ENCODE assay signal across 10 cellular contexts in the genomic region with DNA sequence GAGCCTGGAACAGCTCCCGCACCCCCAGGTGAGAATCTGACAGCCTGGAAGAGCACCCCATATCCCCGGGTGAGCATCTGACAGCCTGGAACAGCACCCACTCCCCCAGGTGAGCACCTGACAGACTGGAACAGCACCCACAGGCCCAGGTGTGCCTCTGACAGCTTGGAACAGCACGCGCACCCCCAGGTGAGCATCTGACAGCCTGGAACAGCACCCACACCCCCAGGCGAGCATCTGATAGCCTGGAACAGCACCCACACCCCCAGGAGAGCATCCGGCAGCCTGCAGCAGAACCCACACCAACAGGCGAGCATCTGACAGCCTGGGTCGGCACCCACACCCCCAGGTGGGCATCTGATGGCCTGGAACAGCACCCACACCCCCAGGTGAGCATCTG. TPM values are rescaled to one million over a fixed set of nuclear protein-coding genes. Genes with fewer than 3 reads are reported as not detected.
A peak's percentile ranks its signal among the peaks of the same experiment; 100 is the strongest.
DNase-seq lines count a peak whose midpoint lies in the region; ATAC-seq and TF ChIP-seq lines count a peak whose summit lies in the region.
"Not testable (repeated sequence)": the region's sequence is repeated elsewhere in the genome, so short reads cannot be mapped to it uniquely, and the experiment has no call there.
"Had no signal": no experiment of that assay in that cellular context is flagged by ENCODE, and none has a peak within 500 bp of the region (broad histone marks: within the 10 kb centered on the region; RNA-seq: fewer than 3 reads in every experiment).

No MANE protein-coding gene starts in this region.

- not testable (repeated sequence) for H3K27ac Mint-ChIP-seq in activated CD4-positive, alpha-beta T cell treated with anti-CD3 and anti-CD28 coated beads, Interleukin-2, amount 10 ng/mL, durations not matched to agents 24 days and 14 days; activated T-helper 2 cell treated with anti-CD3 and anti-CD28 coated beads, Interferon-gamma antibody, Interleukin-2, Interleukin-4, amounts not matched to agents 10 μg/mL and 5 μg/mL and 100 μg/mL, durations not matched to agents 14 hours and 24 hours and 36 hours; natural killer cell

- not testable (repeated sequence) for TF ChIP-seq POLR2A in sigmoid colon (IDR thresholded peaks at IDR 0.05)

- ATAC-seq in natural killer cell = not testable (repeated sequence)

- WGBS in sigmoid colon, 2 donors = 55 to 61% methylated on average over 5 to 8 of the region's 8 CpGs

- intact Hi-C loops in activated CD4-positive, alpha-beta T cell treated with anti-CD3 and anti-CD28 coated beads, Interleukin-2, amount 10 ng/mL, durations not matched to agents 24 days and 14 days (cut with micrococcal nuclease); activated T-helper 2 cell treated with anti-CD3 and anti-CD28 coated beads, Interferon-gamma antibody, Interleukin-2, Interleukin-4, amounts not matched to agents 10 μg/mL and 5 μg/mL and 100 μg/mL, durations not matched to agents 14 hours and 24 hours and 36 hours (cut with micrococcal nuclease); natural killer cell (cut with micrococcal nuclease); sigmoid colon (cut with DNase I): not testable (repeated sequence)

- not testable (repeated sequence) for H3K4me1 ChIP-seq in right atrium auricular region, sigmoid colon

- not testable (repeated sequence) for H3K36me3 Mint-ChIP-seq in activated CD4-positive, alpha-beta T cell treated with anti-CD3 and anti-CD28 coated beads, Interleukin-2, amount 10 ng/mL, durations not matched to agents 24 days and 14 days (ENCODE audit: low read depth); activated T-helper 2 cell treated with anti-CD3 and anti-CD28 coated beads, Interferon-gamma antibody, Interleukin-2, Interleukin-4, amounts not matched to agents 10 μg/mL and 5 μg/mL and 100 μg/mL, durations not matched to agents 14 hours and 24 hours and 36 hours (ENCODE audit: low read depth); natural killer cell

- not testable (repeated sequence) for H3K27me3 ChIP-seq in right atrium auricular region, sigmoid colon

- H3K9me3 ChIP-seq in right atrium auricular region, sigmoid colon: not testable (repeated sequence)

- H3K36me3 ChIP-seq in right atrium auricular region, sigmoid colon: not testable (repeated sequence)

- H3K9me3 Mint-ChIP-seq in activated CD4-positive, alpha-beta T cell treated with anti-CD3 and anti-CD28 coated beads, Interleukin-2, amount 10 ng/mL, durations not matched to agents 24 days and 14 days; activated T-helper 2 cell treated with anti-CD3 and anti-CD28 coated beads, Interferon-gamma antibody, Interleukin-2, Interleukin-4, amounts not matched to agents 10 μg/mL and 5 μg/mL and 100 μg/mL, durations not matched to agents 14 hours and 24 hours and 36 hours; natural killer cell: not testable (repeated sequence)

- H3K4me3 ChIP-seq in right atrium auricular region, sigmoid colon: not testable (repeated sequence)

- not testable (repeated sequence) for TF ChIP-seq EP300 in sigmoid colon (IDR thresholded peaks at IDR 0.05)

- peak; percentile 62 for DNase-seq in activated CD4-positive, alpha-beta T cell treated with anti-CD3 and anti-CD28 coated beads, Interleukin-2, amount 10 ng/mL, durations not matched to agents 24 days and 14 days
- DNase-seq in activated T-helper 2 cell treated with anti-CD3 and anti-CD28 coated beads, Interferon-gamma antibody, Interleukin-2, Interleukin-4, amounts not matched to agents 10 μg/mL and 5 μg/mL and 100 μg/mL, durations not matched to agents 14 hours and 24 hours and 36 hours (ENCODE audit: low spot score) = peak; percentile 26
- peak; percentile 1 for DNase-seq in effector CD4-positive, alpha-beta T cell
- peak; percentile 49 for DNase-seq in right atrium auricular region (ENCODE audit: low spot score)
- peak; percentile 53 for DNase-seq in natural killer cell
- peak; percentile 34 for DNase-seq in sigmoid colon
- DNase-seq in ureter (ENCODE audit: low spot score) = peak; percentile 29

- not testable (repeated sequence) for H3K27ac ChIP-seq in right atrium auricular region, sigmoid colon

- H3K4me3 Mint-ChIP-seq in activated CD4-positive, alpha-beta T cell treated with anti-CD3 and anti-CD28 coated beads, Interleukin-2, amount 10 ng/mL, durations not matched to agents 24 days and 14 days; activated T-helper 2 cell treated with anti-CD3 and anti-CD28 coated beads, Interferon-gamma antibody, Interleukin-2, Interleukin-4, amounts not matched to agents 10 μg/mL and 5 μg/mL and 100 μg/mL, durations not matched to agents 14 hours and 24 hours and 36 hours (ENCODE audit: low read depth); natural killer cell: not testable (repeated sequence)

- not testable (repeated sequence) for TF ChIP-seq CTCF in right atrium auricular region (IDR thresholded peaks at IDR 0.05); natural killer cell (IDR thresholded peaks at IDR 0.05); sigmoid colon (IDR thresholded peaks at IDR 0.05)

- H3K27me3 Mint-ChIP-seq in activated CD4-positive, alpha-beta T cell treated with anti-CD3 and anti-CD28 coated beads, Interleukin-2, amount 10 ng/mL, durations not matched to agents 24 days and 14 days; activated T-helper 2 cell treated with anti-CD3 and anti-CD28 coated beads, Interferon-gamma antibody, Interleukin-2, Interleukin-4, amounts not matched to agents 10 μg/mL and 5 μg/mL and 100 μg/mL, durations not matched to agents 14 hours and 24 hours and 36 hours (ENCODE audit: low read depth); natural killer cell (ENCODE audit: low read depth in 2 of 2): not testable (repeated sequence)

- H3K4me1 Mint-ChIP-seq in activated CD4-positive, alpha-beta T cell treated with anti-CD3 and anti-CD28 coated beads, Interleukin-2, amount 10 ng/mL, durations not matched to agents 24 days and 14 days; activated T-helper 2 cell treated with anti-CD3 and anti-CD28 coated beads, Interferon-gamma antibody, Interleukin-2, Interleukin-4, amounts not matched to agents 10 μg/mL and 5 μg/mL and 100 μg/mL, durations not matched to agents 14 hours and 24 hours and 36 hours (ENCODE audit: low read depth); natural killer cell: not testable (repeated sequence)

RNA-seq across cellular contexts. Expression of gene MMEL1, which starts 27.0 kb away (rescaled TPM):
- total RNA-seq in activated CD4-positive, alpha-beta T cell treated with anti-CD3 and anti-CD28 coated beads, Interleukin-2, amount 10 ng/mL, durations not matched to agents 24 days and 14 days = 0.54 and 0.83 TPM in 2 replicates
- 0.73 and 1.2 TPM in 2 replicates for total RNA-seq in activated T-helper 2 cell treated with anti-CD3 and anti-CD28 coated beads, Interferon-gamma antibody, Interleukin-2, Interleukin-4, amounts not matched to agents 10 μg/mL and 5 μg/mL and 100 μg/mL, durations not matched to agents 14 hours and 24 hours and 36 hours
- total RNA-seq in right atrium auricular region = not detected
- total RNA-seq in natural killer cell = 1 to 10 TPM in 2 of 3 donors, not detected in 1; 1.3 to 2.0 TPM
- total RNA-seq in sigmoid colon = 1 to 10 TPM in 2 of 4 donors, under 1 TPM in 1, not detected in 1; 0.66 to 3.4 (median 2.9) TPM
- polyA plus RNA-seq in sigmoid colon = 10 to 100 TPM in 2 of 3 donors, 1 to 10 TPM in 1; 5.0 to 37.2 (median 14.8) TPM
- 18.1 TPM for total RNA-seq in ureter
- total RNA-seq: GM12878, HFFc6, LHCN-M2 had no signal

Comparison
In these comparisons a context has a peak if more than half of its experiments do, and no peak if none do; other contexts are left out.
1. DNase-seq: peak in every context shown above with its lines; median percentile 62 in activated CD4-positive, alpha-beta T cell treated with anti-CD3 and anti-CD28 coated beads, Interleukin-2, amount 10 ng/mL, durations not matched to agents 24 days and 14 days; 53 in natural killer cell; 49 in right atrium auricular region; 34 in sigmoid colon; 29 in ureter; 26 in activated T-helper 2 cell treated with anti-CD3 and anti-CD28 coated beads, Interferon-gamma antibody, Interleukin-2, Interleukin-4, amounts not matched to agents 10 μg/mL and 5 μg/mL and 100 μg/mL, durations not matched to agents 14 hours and 24 hours and 36 hours; 1 in effector CD4-positive, alpha-beta T cell.